Comparison of ENCODE assay signal across 1 cellular context in the genomic region with DNA sequence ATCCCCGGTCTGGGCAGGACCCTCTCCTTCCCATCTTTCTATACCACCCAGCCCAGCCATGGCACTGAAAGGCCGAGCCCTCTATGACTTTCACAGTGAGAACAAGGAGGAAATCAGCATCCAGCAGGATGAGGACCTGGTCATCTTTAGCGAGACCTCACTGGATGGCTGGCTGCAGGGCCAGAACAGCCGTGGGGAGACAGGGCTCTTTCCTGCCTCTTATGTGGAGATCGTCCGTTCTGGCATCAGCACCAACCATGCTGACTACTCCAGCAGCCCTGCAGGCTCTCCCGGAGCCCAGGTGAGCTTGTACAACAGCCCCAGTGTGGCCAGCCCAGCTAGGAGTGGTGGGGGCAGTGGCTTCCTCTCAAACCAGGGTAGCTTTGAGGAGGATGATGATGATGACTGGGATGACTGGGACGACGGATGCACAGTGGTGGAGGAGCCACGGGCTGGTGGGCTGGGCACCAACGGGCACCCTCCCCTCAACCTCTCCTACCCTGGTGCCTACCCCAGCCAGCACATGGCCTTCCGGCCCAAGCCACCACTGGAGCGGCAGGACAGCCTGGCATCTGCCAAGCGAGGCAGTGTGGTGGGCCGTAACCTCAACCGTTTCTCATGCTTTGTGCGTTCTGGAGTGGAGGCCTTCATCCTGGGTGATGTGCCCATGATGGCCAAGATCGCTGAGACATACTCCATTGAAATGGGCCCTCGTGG.
A peak's percentile ranks its signal among the peaks of the same experiment; 100 is the strongest.
TF ChIP-seq lines count a peak whose summit lies in the region.

No MANE protein-coding gene starts in this region.

TF ChIP-seq in K562, 482 proteins besides CTCF, POLR2A, EP300 and RAD21:
- no peak for TF ChIP-seq KAT7 (CRISPR knock-in tag; IDR thresholded peaks at IDR 0.05; ENCODE audit: borderline replicate concordance)
- no peak for TF ChIP-seq CAMTA2 (CRISPR knock-in tag; conservative IDR thresholded peaks at IDR 0.05)
- TF ChIP-seq, protein P1, sequence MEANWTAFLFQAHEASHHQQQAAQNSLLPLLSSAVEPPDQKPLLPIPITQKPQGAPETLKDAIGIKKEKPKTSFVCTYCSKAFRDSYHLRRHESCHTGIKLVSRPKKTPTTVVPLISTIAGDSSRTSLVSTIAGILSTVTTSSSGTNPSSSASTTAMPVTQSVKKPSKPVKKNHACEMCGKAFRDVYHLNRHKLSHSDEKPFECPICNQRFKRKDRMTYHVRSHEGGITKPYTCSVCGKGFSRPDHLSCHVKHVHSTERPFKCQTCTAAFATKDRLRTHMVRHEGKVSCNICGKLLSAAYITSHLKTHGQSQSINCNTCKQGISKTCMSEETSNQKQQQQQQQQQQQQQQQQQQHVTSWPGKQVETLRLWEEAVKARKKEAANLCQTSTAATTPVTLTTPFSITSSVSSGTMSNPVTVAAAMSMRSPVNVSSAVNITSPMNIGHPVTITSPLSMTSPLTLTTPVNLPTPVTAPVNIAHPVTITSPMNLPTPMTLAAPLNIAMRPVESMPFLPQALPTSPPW (CRISPR knock-in tag; IDR thresholded peaks at IDR 0.05): no peak
- TF ChIP-seq STAG1 (CRISPR knock-in tag; IDR thresholded peaks at IDR 0.05; ENCODE audit: borderline replicate concordance): no peak
- TF ChIP-seq, protein P2, sequence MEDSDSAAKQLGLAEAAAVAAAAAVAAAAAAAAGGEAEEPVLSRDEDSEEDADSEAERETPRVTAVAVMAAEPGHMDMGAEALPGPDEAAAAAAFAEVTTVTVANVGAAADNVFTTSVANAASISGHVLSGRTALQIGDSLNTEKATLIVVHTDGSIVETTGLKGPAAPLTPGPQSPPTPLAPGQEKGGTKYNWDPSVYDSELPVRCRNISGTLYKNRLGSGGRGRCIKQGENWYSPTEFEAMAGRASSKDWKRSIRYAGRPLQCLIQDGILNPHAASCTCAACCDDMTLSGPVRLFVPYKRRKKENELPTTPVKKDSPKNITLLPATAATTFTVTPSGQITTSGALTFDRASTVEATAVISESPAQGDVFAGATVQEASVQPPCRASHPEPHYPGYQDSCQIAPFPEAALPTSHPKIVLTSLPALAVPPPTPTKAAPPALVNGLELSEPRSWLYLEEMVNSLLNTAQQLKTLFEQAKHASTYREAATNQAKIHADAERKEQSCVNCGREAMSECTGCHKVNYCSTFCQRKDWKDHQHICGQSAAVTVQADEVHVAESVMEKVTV (CRISPR knock-in tag; IDR thresholded peaks at IDR 0.05): no peak
- TF ChIP-seq RBFOX2 (IDR thresholded peaks at IDR 0.05; ENCODE audit: low read depth, low read length): peak; percentile 49
- TF ChIP-seq, protein P3, sequence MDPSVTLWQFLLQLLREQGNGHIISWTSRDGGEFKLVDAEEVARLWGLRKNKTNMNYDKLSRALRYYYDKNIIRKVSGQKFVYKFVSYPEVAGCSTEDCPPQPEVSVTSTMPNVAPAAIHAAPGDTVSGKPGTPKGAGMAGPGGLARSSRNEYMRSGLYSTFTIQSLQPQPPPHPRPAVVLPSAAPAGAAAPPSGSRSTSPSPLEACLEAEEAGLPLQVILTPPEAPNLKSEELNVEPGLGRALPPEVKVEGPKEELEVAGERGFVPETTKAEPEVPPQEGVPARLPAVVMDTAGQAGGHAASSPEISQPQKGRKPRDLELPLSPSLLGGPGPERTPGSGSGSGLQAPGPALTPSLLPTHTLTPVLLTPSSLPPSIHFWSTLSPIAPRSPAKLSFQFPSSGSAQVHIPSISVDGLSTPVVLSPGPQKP (CRISPR knock-in tag; IDR thresholded peaks at IDR 0.05): no peak
- TF ChIP-seq KDM5B (IDR thresholded peaks at IDR 0.05; ENCODE audit: insufficient replicate concordance, low read depth, low read length): peak; percentile 25
- TF ChIP-seq ZNF764 (CRISPR knock-in tag; IDR thresholded peaks at IDR 0.05; ENCODE audit: low read depth): no peak
- no peak for TF ChIP-seq KDM1A (IDR thresholded peaks at IDR 0.05)
- 0 out of 2 replicates have a peak, but pooled peaks have one; percentile 23 for TF ChIP-seq POLR2G (IDR thresholded peaks at IDR 0.05; ENCODE audit: low read depth, low read length)
- TF ChIP-seq ZNF224 (CRISPR knock-in tag; IDR thresholded peaks at IDR 0.05): no peak
- TF ChIP-seq, protein P4, sequence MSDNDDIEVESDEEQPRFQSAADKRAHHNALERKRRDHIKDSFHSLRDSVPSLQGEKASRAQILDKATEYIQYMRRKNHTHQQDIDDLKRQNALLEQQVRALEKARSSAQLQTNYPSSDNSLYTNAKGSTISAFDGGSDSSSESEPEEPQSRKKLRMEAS (CRISPR knock-in tag; IDR thresholded peaks at IDR 0.05): 0 out of 2 replicates have a peak, but pooled peaks have one; percentile 1
- no peak for TF ChIP-seq SIRT6 (IDR thresholded peaks at IDR 0.05; ENCODE audit: low read depth, low read length)
- no peak for TF ChIP-seq TAF9B (IDR thresholded peaks at IDR 0.05; ENCODE audit: partially characterized antibody)
- TF ChIP-seq PHF8 (IDR thresholded peaks at IDR 0.05; ENCODE audit: borderline replicate concordance, low read length): 0 out of 2 replicates have a peak, but pooled peaks have one; percentile 4
- no peak for TF ChIP-seq ZNF583 (CRISPR knock-in tag; IDR thresholded peaks at IDR 0.05)
- TF ChIP-seq MCM2 (IDR thresholded peaks at IDR 0.05; ENCODE audit: low read depth): no peak
- TF ChIP-seq, protein P5, sequence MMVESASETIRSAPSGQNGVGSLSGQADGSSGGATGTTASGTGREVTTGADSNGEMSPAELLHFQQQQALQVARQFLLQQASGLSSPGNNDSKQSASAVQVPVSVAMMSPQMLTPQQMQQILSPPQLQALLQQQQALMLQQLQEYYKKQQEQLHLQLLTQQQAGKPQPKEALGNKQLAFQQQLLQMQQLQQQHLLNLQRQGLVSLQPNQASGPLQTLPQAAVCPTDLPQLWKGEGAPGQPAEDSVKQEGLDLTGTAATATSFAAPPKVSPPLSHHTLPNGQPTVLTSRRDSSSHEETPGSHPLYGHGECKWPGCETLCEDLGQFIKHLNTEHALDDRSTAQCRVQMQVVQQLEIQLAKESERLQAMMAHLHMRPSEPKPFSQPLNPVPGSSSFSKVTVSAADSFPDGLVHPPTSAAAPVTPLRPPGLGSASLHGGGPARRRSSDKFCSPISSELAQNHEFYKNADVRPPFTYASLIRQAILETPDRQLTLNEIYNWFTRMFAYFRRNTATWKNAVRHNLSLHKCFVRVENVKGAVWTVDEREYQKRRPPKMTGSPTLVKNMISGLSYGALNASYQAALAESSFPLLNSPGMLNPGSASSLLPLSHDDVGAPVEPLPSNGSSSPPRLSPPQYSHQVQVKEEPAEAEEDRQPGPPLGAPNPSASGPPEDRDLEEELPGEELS (CRISPR knock-in tag; IDR thresholded peaks at IDR 0.05; ENCODE audit: borderline replicate concordance): no peak
- TF ChIP-seq ZNF217 (CRISPR knock-in tag; IDR thresholded peaks at IDR 0.05): no peak
- TF ChIP-seq TBP (optimal IDR thresholded peaks at IDR 0.05; ENCODE audit: low read depth, low read length): no peak
- TF ChIP-seq KHSRP (IDR thresholded peaks at IDR 0.05): no peak
- TF ChIP-seq, protein P6, sequence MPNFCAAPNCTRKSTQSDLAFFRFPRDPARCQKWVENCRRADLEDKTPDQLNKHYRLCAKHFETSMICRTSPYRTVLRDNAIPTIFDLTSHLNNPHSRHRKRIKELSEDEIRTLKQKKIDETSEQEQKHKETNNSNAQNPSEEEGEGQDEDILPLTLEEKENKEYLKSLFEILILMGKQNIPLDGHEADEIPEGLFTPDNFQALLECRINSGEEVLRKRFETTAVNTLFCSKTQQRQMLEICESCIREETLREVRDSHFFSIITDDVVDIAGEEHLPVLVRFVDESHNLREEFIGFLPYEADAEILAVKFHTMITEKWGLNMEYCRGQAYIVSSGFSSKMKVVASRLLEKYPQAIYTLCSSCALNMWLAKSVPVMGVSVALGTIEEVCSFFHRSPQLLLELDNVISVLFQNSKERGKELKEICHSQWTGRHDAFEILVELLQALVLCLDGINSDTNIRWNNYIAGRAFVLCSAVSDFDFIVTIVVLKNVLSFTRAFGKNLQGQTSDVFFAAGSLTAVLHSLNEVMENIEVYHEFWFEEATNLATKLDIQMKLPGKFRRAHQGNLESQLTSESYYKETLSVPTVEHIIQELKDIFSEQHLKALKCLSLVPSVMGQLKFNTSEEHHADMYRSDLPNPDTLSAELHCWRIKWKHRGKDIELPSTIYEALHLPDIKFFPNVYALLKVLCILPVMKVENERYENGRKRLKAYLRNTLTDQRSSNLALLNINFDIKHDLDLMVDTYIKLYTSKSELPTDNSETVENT (CRISPR knock-in tag; IDR thresholded peaks at IDR 0.05): no peak
- no peak for TF ChIP-seq HEY1 (CRISPR knock-in tag; IDR thresholded peaks at IDR 0.05; ENCODE audit: borderline replicate concordance)
